ENCODE assay signal across 14 cellular contexts in the genomic region with DNA sequence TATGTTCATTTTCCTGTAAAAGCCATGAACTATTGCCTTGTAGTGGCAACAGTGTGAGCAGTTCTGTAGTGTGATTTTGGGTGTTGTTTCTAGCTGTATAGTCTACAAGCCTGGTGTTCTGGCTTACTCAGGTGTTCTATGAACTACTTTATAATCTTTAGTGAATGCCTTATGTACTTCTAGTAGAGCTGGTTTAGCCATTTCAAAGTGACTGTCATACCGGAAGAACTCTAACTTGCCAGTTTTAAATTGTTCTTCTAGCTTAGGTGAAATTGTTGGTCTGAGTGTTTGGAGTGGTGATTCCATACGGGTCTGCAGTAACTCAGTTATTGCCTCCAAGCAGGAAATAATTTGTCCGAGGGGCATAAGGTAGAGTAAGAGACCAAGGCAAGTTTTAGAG.
A peak's percentile ranks its signal among the peaks of the same experiment; 100 is the strongest.
DNase-seq lines count a peak whose midpoint lies in the region; ATAC-seq, FAIRE-seq and TF ChIP-seq lines count a peak whose summit lies in the region.
"Had no signal": no experiment of that assay in that cellular context is flagged by ENCODE, and none has a peak within 500 bp of the region (broad histone marks: within the 10 kb centered on the region; RNA-seq: fewer than 3 reads in every experiment).

No MANE protein-coding gene starts in this region.

- H3K4me3 Mint-ChIP-seq in Calu3 (ENCODE audit: low read depth, unreplicated experiment), result peak overlapping the region; percentile 25
- no peak overlapping the region for H3K4me3 Mint-ChIP-seq in activated naive CD8-positive, alpha-beta T cell treated with anti-CD3 and anti-CD28 coated beads for 36 hours
- H3K4me3 Mint-ChIP-seq: CD4-positive, CD25-positive, alpha-beta regulatory T cell; HFFc6 had no signal

- no peak overlapping the region for H3K56ac ChIP-seq in H1 (replicated peaks; ENCODE audit: insufficient read length, low read depth, low read length)

- ATAC-seq in left colon (peak; percentile 77), HG03108 (IDR thresholded peaks at IDR 0.05; ENCODE audit: unreplicated experiment) (no peak)

- H3K36me3 ChIP-seq in H1 (ENCODE audit: control insufficient read depth in 2 of 4, insufficient read depth in 4 of 4, low read length in 3 of 4), result no peaks in the 10 kb centered on the region
- H3K36me3 ChIP-seq: BLaER1 had no signal

- no peak overlapping the region for H2BK15ac ChIP-seq in H1 (ENCODE audit: low read length)

- peaks cover 8% of the 10 kb centered on the region for H3K36me3 Mint-ChIP-seq in Calu3 (ENCODE audit: insufficient read depth, unreplicated experiment)
- peaks cover under 1% of the 10 kb centered on the region for H3K36me3 Mint-ChIP-seq in activated naive CD8-positive, alpha-beta T cell treated with anti-CD3 and anti-CD28 coated beads for 36 hours
- H3K36me3 Mint-ChIP-seq: CD4-positive, CD25-positive, alpha-beta regulatory T cell had no signal

- no peak overlapping the region for H2BK5ac ChIP-seq in H1 (ENCODE audit: low read depth, low read length)

- no peaks in the 10 kb centered on the region for H3K9me3 ChIP-seq in H1 (ENCODE audit: insufficient read depth in 2 of 2, low read depth in 1 of 2, low read length in 1 of 2)
- H3K9me3 ChIP-seq: BLaER1 had no signal

- H3K18ac ChIP-seq in H1 (ENCODE audit: extremely low read depth, low read length), result no peak overlapping the region

- in situ Hi-C loops in G401 (cut with HindIII; ENCODE audit: low sequenced_read_pairs), result loop anchor here (25.0 kb wide), 1 partner anchor 111 kb away; no protein-coding TSS in a partner anchor

- H3K4me2 ChIP-seq in H1 (ENCODE audit: insufficient read depth in 1 of 2, low read depth in 2 of 2, low read length in 2 of 2), result no peak overlapping the region
- H3K4me2 ChIP-seq: BLaER1 had no signal

- TF ChIP-seq CTCF in Calu3 (IDR thresholded peaks at IDR 0.05; ENCODE audit: unreplicated experiment) (no peak), H1 (IDR thresholded peaks at IDR 0.05; ENCODE audit: control extremely low read depth in 1 of 3, insufficient read depth in 1 of 3, low read depth in 1 of 3, low read length in 3 of 3) (no peak)

- no peaks in the 10 kb centered on the region for H3K27me3 Mint-ChIP-seq in Calu3 (ENCODE audit: unreplicated experiment)
- H3K27me3 Mint-ChIP-seq in activated naive CD8-positive, alpha-beta T cell treated with anti-CD3 and anti-CD28 coated beads for 36 hours, result peaks cover 88% of the 10 kb centered on the region

- no peak overlapping the region for H3K14ac ChIP-seq in H1 (ENCODE audit: insufficient read length)

- POLR2A ChIA-PET in H1 (lab: Charles Lee; ENCODE audit: partially characterized antibody), result no interaction called here

- H2BK12ac ChIP-seq in H1 (ENCODE audit: low read depth, low read length), result no peak overlapping the region

- no peak overlapping the region for H2BK120ac ChIP-seq in H1 (replicated peaks; ENCODE audit: low read depth, low read length)

- H3K27ac ChIP-seq in H1 (ENCODE audit: low read depth, low read length), result no peak overlapping the region
- H3K27ac ChIP-seq: BLaER1, HL-60 had no signal

- no peaks in the 10 kb centered on the region for H3K9me3 Mint-ChIP-seq in Calu3 (ENCODE audit: low read depth, unreplicated experiment)
- peaks cover under 1% of the 10 kb centered on the region for H3K9me3 Mint-ChIP-seq in activated naive CD8-positive, alpha-beta T cell treated with anti-CD3 and anti-CD28 coated beads for 36 hours
- H3K9me3 Mint-ChIP-seq: HFFc6 had no signal

- intact Hi-C loops in Calu3 (cut with micrococcal nuclease; ENCODE audit: unreplicated experiment) (no loop called here), left colon (cut with DNase I, micrococcal nuclease) (no loop called here)

- no peak overlapping the region for H2BK20ac ChIP-seq in H1 (ENCODE audit: low read length)

- WGBS in H1 (ENCODE audit: extremely low coverage in 1 of 2, insufficient coverage in 1 of 2, insufficient read length in 1 of 2, insufficient replicate concordance in 2 of 2, low coverage in 1 of 2, low lambda C conversion rate in 2 of 2, missing lambda C conversion rate in 1 of 2), 2 experiments, result 88% methylated on average over 3 of the region's 3 CpGs; no CpG with 5 or more reads in 1 of the 2 experiments

- H3K27ac Mint-ChIP-seq in Calu3 (ENCODE audit: unreplicated experiment), result no peak overlapping the region
- no peak overlapping the region for H3K27ac Mint-ChIP-seq in activated naive CD8-positive, alpha-beta T cell treated with anti-CD3 and anti-CD28 coated beads for 36 hours
- H3K27ac Mint-ChIP-seq: CD4-positive, CD25-positive, alpha-beta regulatory T cell; HFFc6 had no signal

- peaks cover 24% of the 10 kb centered on the region for H3K4me1 Mint-ChIP-seq in Calu3 (ENCODE audit: low read depth, unreplicated experiment)
- H3K4me1 Mint-ChIP-seq in activated naive CD8-positive, alpha-beta T cell treated with anti-CD3 and anti-CD28 coated beads for 36 hours, result peaks cover under 1% of the 10 kb centered on the region

- H4K91ac ChIP-seq in H1 (replicated peaks; ENCODE audit: insufficient read length, low read length), result no peak overlapping the region

- TF ChIP-seq POLR2A in H1 (IDR thresholded peaks at IDR 0.05; ENCODE audit: control extremely low read depth in 1 of 2, low read depth in 2 of 2, low read length in 2 of 2), result no peak

- no peak for TF ChIP-seq RAD21 in H1 (IDR thresholded peaks at IDR 0.05 in 1 of 2, conservative IDR thresholded peaks at IDR 0.05 in 1 of 2; ENCODE audit: low read depth in 2 of 2, low read length in 2 of 2)

- no peaks in the 10 kb centered on the region for H3K27me3 ChIP-seq in H1 (replicated peaks in 1 of 4; ENCODE audit: control insufficient read depth in 3 of 4, extremely low read depth in 1 of 4, insufficient read depth in 3 of 4, low read length in 3 of 4)
- H3K27me3 ChIP-seq: BLaER1 had no signal

- FAIRE-seq in H1 (lab: Jason Lieb, UNC), result no peak

- no peaks in the 10 kb centered on the region for H4K20me1 ChIP-seq in H1 (replicated peaks in 1 of 2; ENCODE audit: control insufficient read depth in 1 of 2, insufficient read depth in 2 of 2, low read length in 2 of 2)
- H4K20me1 ChIP-seq: BLaER1 had no signal

- TF ChIP-seq EP300 in H1 (IDR thresholded peaks at IDR 0.05; ENCODE audit: borderline replicate concordance in 1 of 2, low read depth in 2 of 2, low read length in 2 of 2), result no peak

- no peak overlapping the region for H4K5ac ChIP-seq in H1 (ENCODE audit: insufficient read length, low read depth, low read length)

- no peaks in the 10 kb centered on the region; the same call in 1 of the 2 replicates for H3K23me2 ChIP-seq in H1 (ENCODE audit: low read depth, low read length)

- no TSS peak for BruUV-seq in Calu3 (replicated peaks; lab: Mats Ljungman, UMichigan)

- no peak overlapping the region for H3K4ac ChIP-seq in H1 (replicated peaks; ENCODE audit: insufficient read length, low read depth, low read length)

- peak overlapping the region; percentile 23; the same call in 1 of the 2 replicates for H2AFZ ChIP-seq in H1 (ENCODE audit: low read length)

- DNase-seq in Calu3, result no peak
- DNase-seq in H1 (ENCODE audit: low read depth in 1 of 2, low spot score in 2 of 2), result no peak
- DNase-seq in left colon, result no peak
- DNase-seq in G401 (ENCODE audit: low spot score), result no peak
- no peak for DNase-seq in activated naive CD8-positive, alpha-beta T cell treated with anti-CD3 and anti-CD28 coated beads for 36 hours
- no peak for DNase-seq in NCI-H2107 treated with DMSO at 0.1 percent for 48 hours (lab: John Stamatoyannopoulos, UW; ENCODE audit: unreplicated experiment)
- DNase-seq: CD4-positive, CD25-positive, alpha-beta regulatory T cell; DND-41; GF-D8; HCEC 1CT; HFFc6 had no signal

- H2AK5ac ChIP-seq in H1 (ENCODE audit: low read depth, low read length), result no peak overlapping the region

- no peaks in the 10 kb centered on the region for H3K4me1 ChIP-seq in H1 (replicated peaks in 1 of 4; ENCODE audit: control insufficient read depth in 3 of 4, insufficient read depth in 4 of 4, low read length in 3 of 4)
- H3K4me1 ChIP-seq: BLaER1 had no signal

- CTCF ChIA-PET in Calu3 (lab: Charles Lee) (interaction anchor here (0.5 to 1.0 kb wide), 3 partner anchors 22 to 1738 kb away, joined by 3 to 6 read pairs (median 3); no protein-coding TSS in a partner anchor), H1 (lab: Charles Lee; ENCODE audit: partially characterized antibody) (interaction anchor here (0.7 to 1.9 kb wide), 4 partner anchors 9 to 65 kb away, joined by 3 to 8 read pairs (median 6); no protein-coding TSS in a partner anchor)

- H3K79me1 ChIP-seq in H1 (ENCODE audit: low read depth, low read length), result no peaks in the 10 kb centered on the region

- H3K4me3 ChIP-seq in H1 (ENCODE audit: extremely low read depth in 1 of 4, insufficient read depth in 2 of 4, low read depth in 3 of 4, low read length in 4 of 4), result no peak overlapping the region
- H3K4me3 ChIP-seq: BLaER1 had no signal

- H3K9ac ChIP-seq in H1 (replicated peaks in 1 of 4; ENCODE audit: extremely low read depth in 1 of 4, low read depth in 3 of 4, low read length in 3 of 4), result no peak overlapping the region
- H3K9ac ChIP-seq: BLaER1 had no signal

- no peak overlapping the region for H3K23ac ChIP-seq in H1 (ENCODE audit: insufficient read length)

- H4K8ac ChIP-seq in H1 (ENCODE audit: extremely low read depth, insufficient read depth, low read length), result no peak overlapping the region

- no peaks in the 10 kb centered on the region for H3K79me2 ChIP-seq in H1 (ENCODE audit: control insufficient read depth in 1 of 2, insufficient read depth in 2 of 2, low read length in 2 of 2)

TF ChIP-seq in H1, 55 proteins besides CTCF, POLR2A, EP300 and RAD21 (continues in another document):
- TF ChIP-seq ZNF274 (IDR thresholded peaks at IDR 0.05; ENCODE audit: borderline replicate concordance, extremely low read depth, low read length) (no peak), BACH1 (IDR thresholded peaks at IDR 0.05; ENCODE audit: low read length) (no peak), TBP (IDR thresholded peaks at IDR 0.05; ENCODE audit: low read depth, low read length) (no peak), EGR1 (IDR thresholded peaks at IDR 0.05; ENCODE audit: borderline replicate concordance, low read depth, low read length) (no peak), SP2 (IDR thresholded peaks at IDR 0.05; ENCODE audit: low read length) (no peak), CEBPB (IDR thresholded peaks at IDR 0.05; ENCODE audit: low read depth, low read length) (no peak), ASH2L (IDR thresholded peaks at IDR 0.05; ENCODE audit: low read length) (no peak), KDM4A (IDR thresholded peaks at IDR 0.05; ENCODE audit: low read depth, low read length, severe bottlenecking) (no peak), JUN (IDR thresholded peaks at IDR 0.05; ENCODE audit: low read depth, low read length) (no peak), POU5F1 (IDR thresholded peaks at IDR 0.05; ENCODE audit: low read depth, low read length) (no peak), CBX8 (IDR thresholded peaks at IDR 0.05; ENCODE audit: borderline replicate concordance, low read depth, low read length) (no peak), BCL11A (IDR thresholded peaks at IDR 0.05; ENCODE audit: low read depth in 2 of 2, low read length in 2 of 2) (no peak), POLR2AphosphoS5 (IDR thresholded peaks at IDR 0.05; ENCODE audit: low read depth, low read length) (no peak)
